In the genomic region with DNA sequence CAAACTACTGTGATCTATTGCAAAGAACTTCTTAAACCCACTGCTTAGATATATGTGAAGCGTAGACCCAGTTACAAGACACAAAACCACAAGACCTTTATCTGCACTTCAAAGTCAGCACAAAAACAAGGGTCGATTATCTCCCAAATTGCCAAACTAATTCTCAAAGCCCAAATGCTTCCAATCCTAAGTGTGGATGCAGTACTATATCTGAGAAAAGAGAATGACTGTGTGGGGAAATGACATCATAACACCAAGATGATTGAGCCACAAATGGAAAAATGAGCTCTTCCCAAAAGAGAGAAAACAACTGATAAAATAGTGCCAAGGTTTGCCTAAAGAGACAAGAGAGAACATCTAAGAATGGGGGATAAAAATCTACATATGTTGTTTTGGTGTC, we compare ENCODE assay signal across 19 cellular contexts.
DNase-seq lines count a peak whose midpoint lies in the region; ATAC-seq and TF ChIP-seq lines count a peak whose summit lies in the region.
"Had no signal": no experiment of that assay in that cellular context is flagged by ENCODE, and none has a peak within 500 bp of the region (broad histone marks: within the 10 kb centered on the region; RNA-seq: fewer than 3 reads in every experiment).

No MANE protein-coding gene starts in this region.

- DNase-seq in GM23248 (peak; percentile 61), RPMI7951 (ENCODE audit: low read depth) (peak; percentile 36), esophagus muscularis mucosa (ENCODE audit: extremely low spot score) (no peak), osteocyte (ENCODE audit: extremely low spot score, unreplicated experiment) (no peak), MG63 (no peak), suprapubic skin (ENCODE audit: low spot score in 2 of 2) (no peak)
- DNase-seq: activated CD4-positive, CD25-positive, alpha-beta regulatory T cell treated with anti-CD3 and anti-CD28 coated beads, Interleukin-2, amount 50 U/mL, for 72 hours; activated naive CD8-positive, alpha-beta T cell treated with anti-CD3 and anti-CD28 coated beads, Interleukin-2, amount 50 U/mL, for 24 hours; BE2C; Calu3; effector memory CD8-positive, alpha-beta T cell; kidney glomerular epithelial cell; NCI-H1105; NCI-H526; stimulated activated CD4-positive, alpha-beta T cell treated with anti-CD3 and anti-CD28 coated beads, Interleukin-2, amount 100 ng/mL, for 24 hours; T-helper 17 cell had no signal

- intact Hi-C loops in esophagus muscularis mucosa (cut with DNase I), result no loop called here

- WGBS in GM23248 (ENCODE audit: low coverage in 1 of 2, low lambda C conversion rate in 2 of 2, missing lambda C conversion rate in 2 of 2), 2 experiments, result 40 to 52% methylated on average over 2 of the region's 2 CpGs
- 42% methylated on average over 2 of the region's 2 CpGs for WGBS in esophagus muscularis mucosa
- WGBS in suprapubic skin, result 88% methylated on average over 1 of the region's 2 CpGs

- no peak overlapping the region; the same call in 1 of the 2 replicates for H3K9ac ChIP-seq in GM23248
- H3K9ac ChIP-seq: KMS-11 had no signal

- H3K27ac Mint-ChIP-seq in osteocyte (ENCODE audit: unreplicated experiment), result peak overlapping the region; percentile 86
- H3K27ac Mint-ChIP-seq: activated naive CD8-positive, alpha-beta T cell treated with anti-CD3 and anti-CD28 coated beads, Interleukin-2, amount 50 U/mL, for 24 hours; activated T-helper 17 cell treated with anti-CD3 and anti-CD28 coated beads, Interleukin-2, amount 50 U/mL, for 72 hours; effector memory CD8-positive, alpha-beta T cell; T-helper 17 cell had no signal

- no peak for TF ChIP-seq CTCF in esophagus muscularis mucosa (IDR thresholded peaks at IDR 0.05)
- no peak for TF ChIP-seq CTCF in osteocyte (IDR thresholded peaks at IDR 0.05)
- no peak for TF ChIP-seq CTCF in suprapubic skin (IDR thresholded peaks at IDR 0.05)

- H2AFZ ChIP-seq in GM23248, result no peak overlapping the region

- H3K4me1 ChIP-seq in GM23248 (ENCODE audit: insufficient read depth), result peaks cover 33% of the 10 kb centered on the region
- H3K4me1 ChIP-seq in esophagus muscularis mucosa, result peaks cover 42 to 53% (median 50%) of the 10 kb centered on the region in 4 donors
- peaks cover 21% of the 10 kb centered on the region for H3K4me1 ChIP-seq in suprapubic skin

- no peaks in the 10 kb centered on the region for H3K27me3 Mint-ChIP-seq in osteocyte (ENCODE audit: unreplicated experiment)
- H3K27me3 Mint-ChIP-seq: T-helper 17 cell had no signal

- H3K4me2 ChIP-seq in GM23248 (ENCODE audit: unreplicated experiment), result no peak overlapping the region
- H3K4me2 ChIP-seq: KMS-11 had no signal

- peaks cover 42% of the 10 kb centered on the region for H3K4me1 Mint-ChIP-seq in osteocyte (ENCODE audit: unreplicated experiment)
- H3K4me1 Mint-ChIP-seq: activated naive CD8-positive, alpha-beta T cell treated with anti-CD3 and anti-CD28 coated beads, Interleukin-2, amount 50 U/mL, for 24 hours; activated T-helper 17 cell treated with anti-CD3 and anti-CD28 coated beads, Interleukin-2, amount 50 U/mL, for 72 hours; T-helper 17 cell had no signal

- no peak overlapping the region for H3K4me3 Mint-ChIP-seq in osteocyte (ENCODE audit: unreplicated experiment)
- H3K4me3 Mint-ChIP-seq: activated naive CD8-positive, alpha-beta T cell treated with anti-CD3 and anti-CD28 coated beads, Interleukin-2, amount 50 U/mL, for 24 hours; activated T-helper 17 cell treated with anti-CD3 and anti-CD28 coated beads, Interleukin-2, amount 50 U/mL, for 72 hours; effector memory CD8-positive, alpha-beta T cell; T-helper 17 cell had no signal

- H3K9me2 ChIP-seq in GM23248 (ENCODE audit: insufficient read depth), result no peaks in the 10 kb centered on the region

- H4K20me1 ChIP-seq in GM23248 (ENCODE audit: insufficient read depth), result no peaks in the 10 kb centered on the region

- H3K36me3 ChIP-seq in GM23248 (ENCODE audit: low read depth) (peaks cover 14% of the 10 kb centered on the region; the same call in 1 of the 2 replicates), esophagus muscularis mucosa (no peaks in the 10 kb centered on the region), MG63 (no peaks in the 10 kb centered on the region), suprapubic skin (no peaks in the 10 kb centered on the region)

- H3K27ac ChIP-seq in GM23248 (peak overlapping the region; percentile 89), esophagus muscularis mucosa (replicated peaks in 1 of 4) (peak overlapping the region in 3 of 4 donors; percentile 74 to 82 (median 76)), suprapubic skin (no peak overlapping the region)
- H3K27ac ChIP-seq: KMS-11 had no signal

- H3K4me3 ChIP-seq in GM23248 (no peak overlapping the region), esophagus muscularis mucosa (no peak overlapping the region), MG63 (no peak overlapping the region), suprapubic skin (no peak overlapping the region)

- in situ Hi-C loops in GM23248 (cut with MboI), result no loop called here

- peaks cover 37% of the 10 kb centered on the region for H3F3A ChIP-seq in GM23248 (ENCODE audit: insufficient read depth)

- H3K27me3 ChIP-seq in GM23248 (replicated peaks; ENCODE audit: insufficient read depth) (no peaks in the 10 kb centered on the region), esophagus muscularis mucosa (no peaks in the 10 kb centered on the region), MG63 (no peaks in the 10 kb centered on the region), suprapubic skin (no peaks in the 10 kb centered on the region)
- H3K27me3 ChIP-seq: BE2C had no signal

- H3K36me3 Mint-ChIP-seq in osteocyte (ENCODE audit: unreplicated experiment), result peaks cover 33% of the 10 kb centered on the region

- no peak for ATAC-seq in HG02763 (IDR thresholded peaks at IDR 0.05; ENCODE audit: unreplicated experiment)
- ATAC-seq: activated naive CD8-positive, alpha-beta T cell treated with anti-CD3 and anti-CD28 coated beads, Interleukin-2, amount 50 U/mL, for 24 hours; activated T-helper 17 cell treated with anti-CD3 and anti-CD28 coated beads, Interleukin-2, amount 50 U/mL, for 72 hours; effector memory CD8-positive, alpha-beta T cell; T-helper 17 cell had no signal

- TF ChIP-seq EP300 in esophagus muscularis mucosa (IDR thresholded peaks at IDR 0.05) (no peak), suprapubic skin (IDR thresholded peaks at IDR 0.05) (no peak)

- TF ChIP-seq POLR2A in esophagus muscularis mucosa (IDR thresholded peaks at IDR 0.05; ENCODE audit: low read depth) (no peak), suprapubic skin (IDR thresholded peaks at IDR 0.05) (no peak)

- no peaks in the 10 kb centered on the region for H3K9me3 Mint-ChIP-seq in osteocyte (ENCODE audit: unreplicated experiment)

- no peaks in the 10 kb centered on the region for H3K9me3 ChIP-seq in GM23248 (ENCODE audit: low read depth)
- no peaks in the 10 kb centered on the region for H3K9me3 ChIP-seq in esophagus muscularis mucosa
- H3K9me3 ChIP-seq in MG63, result no peaks in the 10 kb centered on the region
- H3K9me3 ChIP-seq in suprapubic skin, result no peaks in the 10 kb centered on the region
- H3K9me3 ChIP-seq: BE2C had no signal

- peaks cover 81% of the 10 kb centered on the region for H3K79me2 ChIP-seq in GM23248 (ENCODE audit: insufficient read depth)

Comparison
In these comparisons a context has a peak if more than half of its experiments do, and no peak if none do; other contexts are left out.
1. DNase-seq: peak in GM23248 (single experiment) and RPMI7951 (single experiment); none in esophagus muscularis mucosa (single experiment), osteocyte (single experiment), MG63 (single experiment) and suprapubic skin (0 of 2).